ENCODE assay signal across 1 cellular context in genomic region chr12:116818948-116819832, GRCh38.
TF ChIP-seq lines count a peak whose summit lies in the region.

No MANE protein-coding gene starts in this region.

TF ChIP-seq in K562, 482 proteins besides CTCF, POLR2A, EP300 and RAD21 (continued from another document and continues in another):
- TF ChIP-seq RREB1 (CRISPR knock-in tag; IDR thresholded peaks at IDR 0.05) (peak; percentile 92; the same call in 1 of the 2 replicates), PHF8 (IDR thresholded peaks at IDR 0.05; ENCODE audit: borderline replicate concordance, low read length) (peak; percentile 90; the same call in 1 of the 2 replicates), VEZF1 (CRISPR knock-in tag; IDR thresholded peaks at IDR 0.05) (peak; percentile 93), SREBF1 (IDR thresholded peaks at IDR 0.05; ENCODE audit: borderline replicate concordance, low read depth, low read length) (no peak), KLF1 (tag; IDR thresholded peaks at IDR 0.05) (peak; percentile 37; the same call in 1 of the 2 replicates), PRPF4 (IDR thresholded peaks at IDR 0.05; ENCODE audit: insufficient read depth, low read depth, low read length, poor library complexity, severe bottlenecking) (no peak), RFX5 (IDR thresholded peaks at IDR 0.05; ENCODE audit: low read depth, low read length) (peak; percentile 76; the same call in 1 of the 2 replicates), BMI1 (IDR thresholded peaks at IDR 0.05; ENCODE audit: low read length) (peak; percentile 37; the same call in 1 of the 2 replicates), NFIC (IDR thresholded peaks at IDR 0.05) (0 out of 2 replicates have a peak, but pooled peaks have one; percentile 8), ID3 (CRISPR knock-in tag; IDR thresholded peaks at IDR 0.05) (no peak), ID3 (tag; IDR thresholded peaks at IDR 0.05) (peak; percentile 80), RBBP5 (IDR thresholded peaks at IDR 0.05; ENCODE audit: borderline replicate concordance, insufficient read depth, low read length, poor library complexity, severe bottlenecking) (peak; percentile 92), ZNF282 (CRISPR knock-in tag; IDR thresholded peaks at IDR 0.05) (no peak), ZNF77 (CRISPR knock-in tag; IDR thresholded peaks at IDR 0.05) (no peak), ELF2 (CRISPR knock-in tag; IDR thresholded peaks at IDR 0.05) (0 out of 2 replicates have a peak, but pooled peaks have one; percentile 17), ZBTB26 (CRISPR knock-in tag; IDR thresholded peaks at IDR 0.05) (no peak), ELK1 (CRISPR knock-in tag; IDR thresholded peaks at IDR 0.05) (no peak), ZBTB43 (CRISPR knock-in tag; IDR thresholded peaks at IDR 0.05) (no peak), ZNF57 (CRISPR knock-in tag; IDR thresholded peaks at IDR 0.05) (no peak), KLF16 (IDR thresholded peaks at IDR 0.05) (no peak), SMARCB1 (IDR thresholded peaks at IDR 0.05; ENCODE audit: insufficient read length, low read depth) (no peak), SNIP1 (IDR thresholded peaks at IDR 0.05; ENCODE audit: low read depth) (no peak), ZNF3 (CRISPR knock-in tag; IDR thresholded peaks at IDR 0.05) (0 out of 2 replicates have a peak, but pooled peaks have one; percentile 18), RCOR1 (IDR thresholded peaks at IDR 0.05; ENCODE audit: borderline replicate concordance in 1 of 2, low read depth in 2 of 2, low read length in 2 of 2) (peak; percentile 36 to 49; a peak in 2 of 4 replicates), TRIM28 (IDR thresholded peaks at IDR 0.05) (no peak), SIX5 (IDR thresholded peaks at IDR 0.05; ENCODE audit: borderline replicate concordance in 1 of 2, insufficient read depth in 1 of 2, low read depth in 1 of 2, low read length in 2 of 2) (0 out of 4 replicates have a peak, but pooled peaks of 1 of the 2 experiments have one; percentile 7), ZBTB17 (CRISPR knock-in tag; IDR thresholded peaks at IDR 0.05) (peak; percentile 98), MITF (IDR thresholded peaks at IDR 0.05) (peak; percentile 73; the same call in 1 of the 2 replicates), HDAC1 (IDR thresholded peaks at IDR 0.05) (peak in 1 of 2 experiments; percentile 74; a peak in 2 of 4 replicates), ARID4B (CRISPR knock-in tag; IDR thresholded peaks at IDR 0.05) (peak; percentile 83; the same call in 1 of the 2 replicates), KAT7 (CRISPR knock-in tag; IDR thresholded peaks at IDR 0.05; ENCODE audit: borderline replicate concordance) (no peak), PHF20 (IDR thresholded peaks at IDR 0.05; ENCODE audit: partially characterized antibody) (peak; percentile 87), HNRNPLL (IDR thresholded peaks at IDR 0.05; ENCODE audit: low read depth, low read length, poor library complexity, severe bottlenecking) (peak; percentile 37), ZNF431 (CRISPR knock-in tag; IDR thresholded peaks at IDR 0.05) (peak; percentile 39; the same call in 1 of the 2 replicates), MTA2 (IDR thresholded peaks at IDR 0.05; ENCODE audit: low read depth) (no peak), GATAD2A (IDR thresholded peaks at IDR 0.05) (no peak), ILK (tag; IDR thresholded peaks at IDR 0.05; ENCODE audit: borderline replicate concordance, low read depth) (no peak), ARID2 (IDR thresholded peaks at IDR 0.05) (no peak), ZHX1 (conservative IDR thresholded peaks at IDR 0.05; ENCODE audit: low read length) (0 out of 2 replicates have a peak, but pooled peaks have one; percentile 10)
